10 cellular contexts compared by ENCODE assay signal in the genomic region with DNA sequence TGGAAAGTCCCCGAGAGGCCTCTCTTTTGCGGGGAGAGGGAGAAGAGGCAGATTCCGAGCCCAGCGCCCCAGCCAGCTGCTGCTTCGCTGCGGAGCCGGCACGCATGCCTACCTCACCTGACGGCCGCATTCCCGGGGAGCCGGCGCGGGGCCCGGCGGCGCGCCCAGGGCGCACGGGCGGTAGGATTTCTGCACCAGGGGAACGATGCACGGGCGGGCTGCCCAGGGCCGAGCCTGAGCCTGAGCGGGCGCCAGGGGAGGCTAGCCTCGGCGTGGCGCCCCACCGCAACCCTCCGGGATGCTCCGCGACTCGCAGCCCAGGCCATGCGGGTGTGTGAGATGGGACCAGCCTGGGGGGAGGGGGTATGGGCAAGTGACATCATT.
A peak's percentile ranks its signal among the peaks of the same experiment; 100 is the strongest.
DNase-seq lines count a peak whose midpoint lies in the region; ATAC-seq and TF ChIP-seq lines count a peak whose summit lies in the region.
"Had no signal": no experiment of that assay in that cellular context is flagged by ENCODE, and none has a peak within 500 bp of the region (broad histone marks: within the 10 kb centered on the region; RNA-seq: fewer than 3 reads in every experiment).

No MANE protein-coding gene starts in this region.

- H3K36me3 Mint-ChIP-seq in CD4-positive, alpha-beta T cell (ENCODE audit: low read depth) = no peaks in the 10 kb centered on the region
- no peaks in the 10 kb centered on the region for H3K36me3 Mint-ChIP-seq in stimulated activated naive B cell treated with anti-CD40 and anti-IgM and Interleukin-4, amounts not matched to agents 10 μg/mL and 1 μg/mL and 100 μg/mL, for 72 hours

- no peak overlapping the region for H3K27ac ChIP-seq in CD4-positive, alpha-beta T cell (ENCODE audit: low read depth, low read length)
- H3K27ac ChIP-seq in SK-N-SH (ENCODE audit: low read depth in 2 of 2, low read length in 1 of 2) (no peak overlapping the region), esophagus muscularis mucosa (replicated peaks in 1 of 4) (no peak overlapping the region), osteoblast (ENCODE audit: low read depth, low read length) (no peak overlapping the region), right lobe of liver (no peak overlapping the region)

- no peak for ATAC-seq in CD4-positive, alpha-beta T cell (ENCODE audit: poor library complexity)
- no peak for ATAC-seq in stimulated activated naive B cell treated with anti-CD40 and anti-IgM and Interleukin-4, amounts not matched to agents 10 μg/mL and 1 μg/mL and 100 μg/mL, for 72 hours (replicated peaks)
- ATAC-seq in GM21360 (IDR thresholded peaks at IDR 0.05; ENCODE audit: unreplicated experiment) = no peak
- ATAC-seq in right lobe of liver = no peak

- H3K27ac Mint-ChIP-seq in CD4-positive, alpha-beta T cell = no peak overlapping the region
- no peak overlapping the region for H3K27ac Mint-ChIP-seq in stimulated activated naive B cell treated with anti-CD40 and anti-IgM and Interleukin-4, amounts not matched to agents 10 μg/mL and 1 μg/mL and 100 μg/mL, for 72 hours

- no peaks in the 10 kb centered on the region for H3F3A ChIP-seq in SK-N-SH (replicated peaks; ENCODE audit: insufficient read depth)

- WGBS in SK-N-SH (ENCODE audit: low lambda C conversion rate) = 25% methylated on average over 3 of the region's 36 CpGs
- 19% methylated on average over 11 of the region's 36 CpGs for WGBS in esophagus muscularis mucosa
- WGBS in right lobe of liver (ENCODE audit: insufficient coverage, low coverage, low lambda C conversion rate, missing lambda C conversion rate) = 8% methylated on average over 2 of the region's 36 CpGs

- TF ChIP-seq EP300 in SK-N-SH (IDR thresholded peaks at IDR 0.05; ENCODE audit: borderline replicate concordance in 1 of 2, low read depth in 1 of 2, low read length in 1 of 2) (no peak), esophagus muscularis mucosa (IDR thresholded peaks at IDR 0.05) (no peak)

- no peak for TF ChIP-seq CTCF in CD4-positive, alpha-beta T cell (IDR thresholded peaks at IDR 0.05)
- TF ChIP-seq CTCF in SK-N-SH (IDR thresholded peaks at IDR 0.05) = no peak
- no peak for TF ChIP-seq CTCF in esophagus muscularis mucosa (IDR thresholded peaks at IDR 0.05)
- TF ChIP-seq CTCF in osteoblast (IDR thresholded peaks at IDR 0.05; ENCODE audit: extremely low read depth, low read depth, low read length) = no peak
- TF ChIP-seq CTCF in right lobe of liver (IDR thresholded peaks at IDR 0.05) = no peak

- H2AFZ ChIP-seq in SK-N-SH (ENCODE audit: low read depth) (no peak overlapping the region), osteoblast (ENCODE audit: low read length) (no peak overlapping the region)

- peak overlapping the region; percentile 91 for H3K4me3 Mint-ChIP-seq in CD4-positive, alpha-beta T cell
- no peak overlapping the region for H3K4me3 Mint-ChIP-seq in stimulated activated naive B cell treated with anti-CD40 and anti-IgM and Interleukin-4, amounts not matched to agents 10 μg/mL and 1 μg/mL and 100 μg/mL, for 72 hours

- TF ChIP-seq RAD21 in SK-N-SH (IDR thresholded peaks at IDR 0.05; ENCODE audit: low read length) = no peak

- intact Hi-C loops in CD4-positive, alpha-beta T cell (cut with DNase I, micrococcal nuclease) = no loop called here
- intact Hi-C loops in esophagus muscularis mucosa (cut with DNase I) = no loop called here
- intact Hi-C loops in right lobe of liver (cut with DNase I) = no loop called here

- H3K9me3 ChIP-seq in CD4-positive, alpha-beta T cell (ENCODE audit: control insufficient read depth, low read length) = no peaks in the 10 kb centered on the region
- no peaks in the 10 kb centered on the region for H3K9me3 ChIP-seq in SK-N-SH
- H3K9me3 ChIP-seq in esophagus muscularis mucosa = no peaks in the 10 kb centered on the region
- no peaks in the 10 kb centered on the region for H3K9me3 ChIP-seq in osteoblast (ENCODE audit: low read depth, low read length)
- H3K9me3 ChIP-seq in right lobe of liver = no peaks in the 10 kb centered on the region

- no peaks in the 10 kb centered on the region for H3K9me3 Mint-ChIP-seq in CD4-positive, alpha-beta T cell
- peaks cover 1 to 7% of the 10 kb centered on the region in 2 donors for H3K9me3 Mint-ChIP-seq in stimulated activated naive B cell treated with anti-CD40 and anti-IgM and Interleukin-4, amounts not matched to agents 10 μg/mL and 1 μg/mL and 100 μg/mL, for 72 hours

- H3K27me3 Mint-ChIP-seq in CD4-positive, alpha-beta T cell = no peaks in the 10 kb centered on the region
- H3K27me3 Mint-ChIP-seq in stimulated activated naive B cell treated with anti-CD40 and anti-IgM and Interleukin-4, amounts not matched to agents 10 μg/mL and 1 μg/mL and 100 μg/mL, for 72 hours = peaks cover 30% of the 10 kb centered on the region in 2 donors

- H3K4me2 ChIP-seq in SK-N-SH (peak overlapping the region; percentile 72), osteoblast (ENCODE audit: insufficient read depth, low read length) (peak overlapping the region; percentile 66)

- no peaks in the 10 kb centered on the region for H3K27me3 ChIP-seq in CD4-positive, alpha-beta T cell (ENCODE audit: control insufficient read depth, insufficient read depth, low read length)
- H3K27me3 ChIP-seq in SK-N-SH (ENCODE audit: insufficient read depth) = no peaks in the 10 kb centered on the region; the same call in 1 of the 2 replicates
- peaks cover 0 to 7% (median 0%) of the 10 kb centered on the region in 4 donors for H3K27me3 ChIP-seq in esophagus muscularis mucosa
- no peaks in the 10 kb centered on the region for H3K27me3 ChIP-seq in osteoblast (ENCODE audit: insufficient read depth, low read length)
- H3K27me3 ChIP-seq in right lobe of liver = peaks cover 3 to 15% of the 10 kb centered on the region in 2 donors

- H3K79me2 ChIP-seq in SK-N-SH (ENCODE audit: insufficient read depth) (no peaks in the 10 kb centered on the region), osteoblast (ENCODE audit: insufficient read depth, low read length) (no peaks in the 10 kb centered on the region)

- H3K9ac ChIP-seq in SK-N-SH = no peak overlapping the region

- H4K20me1 ChIP-seq in SK-N-SH (ENCODE audit: insufficient read depth) (no peaks in the 10 kb centered on the region), osteoblast (ENCODE audit: insufficient read depth, low read length) (peaks cover 10% of the 10 kb centered on the region)

- H3K4me3 ChIP-seq in SK-N-SH (ENCODE audit: low read depth in 2 of 2, low read length in 1 of 2) = peak overlapping the region; percentile 43 to 56
- H3K4me3 ChIP-seq in esophagus muscularis mucosa = peak overlapping the region; percentile 34 to 49 (median 38)
- H3K4me3 ChIP-seq in osteoblast (ENCODE audit: insufficient read depth, low read length) = peak overlapping the region; percentile 51
- H3K4me3 ChIP-seq in right lobe of liver = no peak overlapping the region

- H3K4me1 ChIP-seq in SK-N-SH (ENCODE audit: control insufficient read depth in 1 of 2, insufficient read depth in 2 of 2, low read depth in 1 of 2, low read length in 1 of 2) (peaks cover 0 to 3% of the 10 kb centered on the region in 2 experiments; a peak in 1 of 4 replicates), esophagus muscularis mucosa (peaks cover 0 to 20% (median 19%) of the 10 kb centered on the region in 4 donors), osteoblast (ENCODE audit: insufficient read depth, low read length) (peaks cover 3% of the 10 kb centered on the region), right lobe of liver (no peaks in the 10 kb centered on the region)

- TF ChIP-seq POLR2A in esophagus muscularis mucosa (IDR thresholded peaks at IDR 0.05; ENCODE audit: low read depth) (no peak), right lobe of liver (IDR thresholded peaks at IDR 0.05) (no peak)

- H3K4me1 Mint-ChIP-seq in CD4-positive, alpha-beta T cell (ENCODE audit: low read depth) = peaks cover 28% of the 10 kb centered on the region
- H3K4me1 Mint-ChIP-seq in stimulated activated naive B cell treated with anti-CD40 and anti-IgM and Interleukin-4, amounts not matched to agents 10 μg/mL and 1 μg/mL and 100 μg/mL, for 72 hours = peaks cover 6 to 11% of the 10 kb centered on the region in 2 donors

- CTCF ChIA-PET in CD4-positive, alpha-beta T cell (lab: Charles Lee) = no interaction called here
- CTCF ChIA-PET in SK-N-SH (lab: Yijun Ruan, JAX) = interaction anchor here (1.0 to 1.5 kb wide), 2 partner anchors 64 to 413 kb away, joined by 4 to 5 read pairs; no protein-coding TSS in a partner anchor

- no peaks in the 10 kb centered on the region for H3K36me3 ChIP-seq in SK-N-SH (replicated peaks in 1 of 2; ENCODE audit: control insufficient read depth in 1 of 2, insufficient read depth in 2 of 2, low read length in 1 of 2)
- no peaks in the 10 kb centered on the region for H3K36me3 ChIP-seq in esophagus muscularis mucosa
- H3K36me3 ChIP-seq in osteoblast (ENCODE audit: insufficient read depth, low read length) = no peaks in the 10 kb centered on the region
- H3K36me3 ChIP-seq in right lobe of liver = no peaks in the 10 kb centered on the region

- DNase-seq in CD4-positive, alpha-beta T cell = no peak
- DNase-seq in SK-N-SH = peak; percentile 56
- DNase-seq in esophagus muscularis mucosa (ENCODE audit: extremely low spot score) = no peak
- peak; percentile 75 for DNase-seq in osteoblast (ENCODE audit: insufficient read length, low spot score, missing footprints)
- no peak for DNase-seq in DMS53 treated with DMSO at 0.1 percent for 48 hours (lab: John Stamatoyannopoulos, UW; ENCODE audit: unreplicated experiment)
- no peak for DNase-seq in stimulated activated naive B cell treated with anti-CD40 and anti-IgM and Interleukin-4, amounts not matched to agents 10 μg/mL and 1 μg/mL and 100 μg/mL, for 72 hours
- no peak for DNase-seq in right lobe of liver
- DNase-seq: kidney glomerular epithelial cell, NCI-H2107 had no signal

- H3K9me2 ChIP-seq in SK-N-SH = no peaks in the 10 kb centered on the region

- POLR2A ChIA-PET in CD4-positive, alpha-beta T cell (lab: Charles Lee) = no interaction called here
- POLR2A ChIA-PET in SK-N-SH (lab: Yijun Ruan, JAX) = no interaction called here

TF ChIP-seq in SK-N-SH, 30 proteins besides CTCF, POLR2A, EP300 and RAD21 (continues in another document):
- no peak for TF ChIP-seq MXI1 (IDR thresholded peaks at IDR 0.05; ENCODE audit: low read depth, low read length)
- TF ChIP-seq ELF1 (IDR thresholded peaks at IDR 0.05) = no peak
- no peak for TF ChIP-seq NRF1 (IDR thresholded peaks at IDR 0.05; ENCODE audit: low read depth, low read length)
- TF ChIP-seq, protein P1, sequence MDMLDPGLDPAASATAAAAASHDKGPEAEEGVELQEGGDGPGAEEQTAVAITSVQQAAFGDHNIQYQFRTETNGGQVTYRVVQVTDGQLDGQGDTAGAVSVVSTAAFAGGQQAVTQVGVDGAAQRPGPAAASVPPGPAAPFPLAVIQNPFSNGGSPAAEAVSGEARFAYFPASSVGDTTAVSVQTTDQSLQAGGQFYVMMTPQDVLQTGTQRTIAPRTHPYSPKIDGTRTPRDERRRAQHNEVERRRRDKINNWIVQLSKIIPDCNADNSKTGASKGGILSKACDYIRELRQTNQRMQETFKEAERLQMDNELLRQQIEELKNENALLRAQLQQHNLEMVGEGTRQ (IDR thresholded peaks at IDR 0.05; ENCODE audit: borderline replicate concordance, low read depth, low read length) = no peak
- no peak for TF ChIP-seq CHD2 (IDR thresholded peaks at IDR 0.05; ENCODE audit: low read length, partially characterized antibody)

Comparison
In these comparisons a context has a peak if more than half of its experiments do, and no peak if none do; other contexts are left out.
1. DNase-seq: peak in SK-N-SH (single experiment) and osteoblast (single experiment); none in CD4-positive, alpha-beta T cell (0 of 10), esophagus muscularis mucosa (single experiment), DMS53 treated with DMSO at 0.1 percent for 48 hours (single experiment), stimulated activated naive B cell treated with anti-CD40 and anti-IgM and Interleukin-4, amounts not matched to agents 10 μg/mL and 1 μg/mL and 100 μg/mL, for 72 hours (single experiment) and right lobe of liver (0 of 3).
2. H3K4me3 ChIP-seq: peak in SK-N-SH (2 of 2), esophagus muscularis mucosa (4 of 4) and osteoblast (single experiment); none in right lobe of liver (0 of 3).